In the genomic region with DNA sequence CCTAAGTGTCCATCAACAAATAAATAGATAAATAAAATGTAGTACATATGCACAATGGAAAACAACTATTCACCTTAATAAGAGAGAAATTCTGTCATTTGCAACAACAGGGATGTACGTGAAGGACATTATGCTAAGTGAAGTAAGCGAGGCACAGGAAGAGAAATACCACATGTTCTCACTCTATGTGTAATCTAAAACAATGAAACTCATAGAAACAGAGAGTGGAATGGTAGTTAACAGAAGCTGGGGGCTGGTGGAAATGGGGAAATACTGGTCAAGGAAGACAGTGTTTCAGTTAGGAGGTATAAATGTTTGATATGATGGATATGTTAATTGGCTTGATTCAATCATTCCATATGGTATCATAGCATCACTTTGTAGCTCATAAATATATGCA, we compare ENCODE assay signal across 18 cellular contexts. TPM values are rescaled to one million over a fixed set of nuclear protein-coding genes. Genes with fewer than 3 reads are reported as not detected.
A peak's percentile ranks its signal among the peaks of the same experiment; 100 is the strongest.
DNase-seq lines count a peak whose midpoint lies in the region; ATAC-seq, FAIRE-seq and TF ChIP-seq lines count a peak whose summit lies in the region.
"Had no signal": no experiment of that assay in that cellular context is flagged by ENCODE, and none has a peak within 500 bp of the region (broad histone marks: within the 10 kb centered on the region; RNA-seq: fewer than 3 reads in every experiment).

No MANE protein-coding gene starts in this region.

- no peak for FAIRE-seq in D721Med (lab: Jason Lieb, UNC)

- CTCF ChIA-PET in activated naive CD4-positive, alpha-beta T cell treated with anti-CD3 and anti-CD28 coated beads, Interleukin-2, amount 10 ng/mL, durations not matched to agents 7 days and 5 days (lab: Charles Lee) = interaction anchor here (2.6 to 4.7 kb wide), 2 partner anchors 15 to 44 kb away, joined by 7 to 24 read pairs; a partner anchor contains a TSS
- CTCF ChIA-PET in WTC11 (lab: Charles Lee) = interaction anchor here (2.1 kb wide), 1 partner anchor 44 kb away, joined by 7 read pairs; a partner anchor contains a TSS
- CTCF ChIA-PET in naive thymus-derived CD4-positive, alpha-beta T cell (lab: Charles Lee) = no interaction called here

- POLR2A ChIA-PET in WTC11 (lab: Charles Lee) = no interaction called here
- POLR2A ChIA-PET in naive thymus-derived CD4-positive, alpha-beta T cell (lab: Charles Lee) = interaction anchor here (0.6 to 1.2 kb wide), 3 partner anchors 21 to 519 kb away, joined by 3 to 7 read pairs (median 3); a partner anchor contains a TSS

- H3K9me3 Mint-ChIP-seq in activated naive CD4-positive, alpha-beta T cell treated with anti-CD3 and anti-CD28 coated beads, Interleukin-2, amount 10 ng/mL, durations not matched to agents 7 days and 5 days = no peaks in the 10 kb centered on the region
- H3K9me3 Mint-ChIP-seq in WTC11 = no peaks in the 10 kb centered on the region
- H3K9me3 Mint-ChIP-seq in naive thymus-derived CD4-positive, alpha-beta T cell = peaks cover 0 to 2% (median 0%) of the 10 kb centered on the region in 11 donors
- H3K9me3 Mint-ChIP-seq: activated naive CD4-positive, alpha-beta T cell treated with anti-CD3 and anti-CD28 coated beads, Interleukin-2, amount 50 U/mL, for 24 hours; naive B cell had no signal

- no peaks in the 10 kb centered on the region for H3K36me3 ChIP-seq in HUES6 (ENCODE audit: control insufficient read depth, insufficient read depth, low read length)
- no peaks in the 10 kb centered on the region for H3K36me3 ChIP-seq in naive thymus-derived CD4-positive, alpha-beta T cell (ENCODE audit: control insufficient read depth in 2 of 3, insufficient read depth in 3 of 3, low read length in 3 of 3)
- no peaks in the 10 kb centered on the region for H3K36me3 ChIP-seq in lower lobe of right lung
- H3K36me3 ChIP-seq: gastrocnemius medialis had no signal

- H3K36me3 Mint-ChIP-seq in activated naive CD4-positive, alpha-beta T cell treated with anti-CD3 and anti-CD28 coated beads, Interleukin-2, amount 10 ng/mL, durations not matched to agents 7 days and 5 days = peaks cover 1% of the 10 kb centered on the region
- H3K36me3 Mint-ChIP-seq in WTC11 = no peaks in the 10 kb centered on the region
- no peaks in the 10 kb centered on the region for H3K36me3 Mint-ChIP-seq in naive thymus-derived CD4-positive, alpha-beta T cell
- H3K36me3 Mint-ChIP-seq: activated naive CD4-positive, alpha-beta T cell treated with anti-CD3 and anti-CD28 coated beads, Interleukin-2, amount 50 U/mL, for 24 hours; naive B cell had no signal

- intact Hi-C loops in naive thymus-derived CD4-positive, alpha-beta T cell (cut with micrococcal nuclease) = loop anchor here (1.0 to 10.0 kb wide), 3 partner anchors 8 to 96 kb away; no protein-coding TSS in a partner anchor
- intact Hi-C loops in lower lobe of right lung (cut with DNase I) = no loop called here

- H3K4me3 Mint-ChIP-seq in activated naive CD4-positive, alpha-beta T cell treated with anti-CD3 and anti-CD28 coated beads, Interleukin-2, amount 10 ng/mL, durations not matched to agents 7 days and 5 days = no peak overlapping the region
- H3K4me3 Mint-ChIP-seq in WTC11 = no peak overlapping the region
- peak overlapping the region in 5 of 10 donors; percentile 5 to 58 (median 26) for H3K4me3 Mint-ChIP-seq in naive thymus-derived CD4-positive, alpha-beta T cell

- peaks cover 35% of the 10 kb centered on the region for H3K4me1 Mint-ChIP-seq in activated naive CD4-positive, alpha-beta T cell treated with anti-CD3 and anti-CD28 coated beads, Interleukin-2, amount 10 ng/mL, durations not matched to agents 7 days and 5 days
- peaks cover 49% of the 10 kb centered on the region for H3K4me1 Mint-ChIP-seq in WTC11
- H3K4me1 Mint-ChIP-seq in naive thymus-derived CD4-positive, alpha-beta T cell = peaks cover 10 to 33% (median 26%) of the 10 kb centered on the region in 7 donors

- H3K27me3 ChIP-seq in HUES6 (ENCODE audit: control insufficient read depth, insufficient read depth, low read length) = no peaks in the 10 kb centered on the region
- H3K27me3 ChIP-seq in naive thymus-derived CD4-positive, alpha-beta T cell (ENCODE audit: control insufficient read depth in 2 of 2, insufficient read depth in 2 of 2, low read length in 2 of 2) = no peaks in the 10 kb centered on the region
- H3K27me3 ChIP-seq in lower lobe of right lung (ENCODE audit: low read depth) = no peaks in the 10 kb centered on the region
- H3K27me3 ChIP-seq: gastrocnemius medialis had no signal

- TF ChIP-seq CTCF in WTC11 (IDR thresholded peaks at IDR 0.05) (no peak), D721Med (IDR thresholded peaks at IDR 0.05; ENCODE audit: insufficient read depth, missing control alignments) (no peak), lower lobe of right lung (IDR thresholded peaks at IDR 0.05) (no peak)

- H3K4me3 ChIP-seq in HUES6 (ENCODE audit: low read depth, low read length) = no peak overlapping the region
- no peak overlapping the region for H3K4me3 ChIP-seq in naive thymus-derived CD4-positive, alpha-beta T cell (ENCODE audit: low read length)
- no peak overlapping the region for H3K4me3 ChIP-seq in lower lobe of right lung
- H3K4me3 ChIP-seq: gastrocnemius medialis had no signal

- no peak overlapping the region for H3K9ac ChIP-seq in HUES6 (ENCODE audit: low read length)

- no peak for ATAC-seq in WTC11
- no peak for ATAC-seq in naive thymus-derived CD4-positive, alpha-beta T cell
- ATAC-seq in lower lobe of right lung = no peak
- ATAC-seq: gastrocnemius medialis had no signal

- H3K27ac ChIP-seq in HUES6 (ENCODE audit: low read depth, low read length) (0 out of 2 replicates have a peak overlapping the region, but pooled peaks have one; percentile 52), lower lobe of right lung (no peak overlapping the region)
- no peak overlapping the region for H3K27ac ChIP-seq in naive thymus-derived CD4-positive, alpha-beta T cell (ENCODE audit: low read depth, low read length)
- H3K27ac ChIP-seq: gastrocnemius medialis had no signal

- H3K4me1 ChIP-seq in HUES6 (ENCODE audit: control insufficient read depth, insufficient read depth, low read length) = peaks cover 32% of the 10 kb centered on the region
- peaks cover 13 to 17% of the 10 kb centered on the region in 2 donors for H3K4me1 ChIP-seq in naive thymus-derived CD4-positive, alpha-beta T cell (ENCODE audit: control insufficient read depth in 2 of 2, insufficient read depth in 2 of 2, low read length in 2 of 2)
- peaks cover 15% of the 10 kb centered on the region for H3K4me1 ChIP-seq in lower lobe of right lung

- H3K9me3 ChIP-seq in HUES6 (ENCODE audit: control insufficient read depth, insufficient read depth, low read depth, low read length) = no peaks in the 10 kb centered on the region
- no peaks in the 10 kb centered on the region for H3K9me3 ChIP-seq in naive thymus-derived CD4-positive, alpha-beta T cell (ENCODE audit: control insufficient read depth in 2 of 3, low read length in 3 of 3)
- H3K9me3 ChIP-seq in lower lobe of right lung = no peaks in the 10 kb centered on the region
- H3K9me3 ChIP-seq: gastrocnemius medialis had no signal

- no peak for DNase-seq in activated naive CD4-positive, alpha-beta T cell treated with anti-CD3 and anti-CD28 coated beads, Interleukin-2, amount 10 ng/mL, durations not matched to agents 7 days and 5 days
- DNase-seq in activated naive CD4-positive, alpha-beta T cell treated with anti-CD3 and anti-CD28 coated beads, Interleukin-2, amount 50 U/mL, for 16 hours = no peak
- DNase-seq in WTC11 (ENCODE audit: low spot score) (no peak), D721Med (ENCODE audit: insufficient read length, low spot score) (no peak), NCI-H345 treated with DMSO at 0.1 percent for 48 hours (lab: John Stamatoyannopoulos, UW; ENCODE audit: unreplicated experiment) (no peak), lower lobe of right lung (no peak)
- no peak for DNase-seq in naive thymus-derived CD4-positive, alpha-beta T cell
- DNase-seq: activated T-cell treated with anti-CD3 and anti-CD28 coated beads, Interleukin-2, amount 50 U/mL, for 1 hour; C1 segment of cervical spinal cord; DMS153; gastrocnemius medialis; GF-D8; mesenchymal stem cell; naive B cell; NCI-H1105 treated with DMSO at 0.1 percent for 48 hours; stimulated activated CD4-positive, alpha-beta T cell treated with anti-CD3 and anti-CD28 coated beads, Interleukin-4, amount 100 ng/mL, for 4 hours had no signal

- H3K27me3 Mint-ChIP-seq in activated naive CD4-positive, alpha-beta T cell treated with anti-CD3 and anti-CD28 coated beads, Interleukin-2, amount 10 ng/mL, durations not matched to agents 7 days and 5 days = peaks cover 4% of the 10 kb centered on the region
- no peaks in the 10 kb centered on the region for H3K27me3 Mint-ChIP-seq in WTC11 (ENCODE audit: low read depth)
- peaks cover 0 to 4% (median 0%) of the 10 kb centered on the region in 5 donors for H3K27me3 Mint-ChIP-seq in naive thymus-derived CD4-positive, alpha-beta T cell
- H3K27me3 Mint-ChIP-seq: activated naive CD4-positive, alpha-beta T cell treated with anti-CD3 and anti-CD28 coated beads, Interleukin-2, amount 50 U/mL, for 24 hours; naive B cell had no signal

- H3K27ac Mint-ChIP-seq in activated naive CD4-positive, alpha-beta T cell treated with anti-CD3 and anti-CD28 coated beads, Interleukin-2, amount 10 ng/mL, durations not matched to agents 7 days and 5 days = peak overlapping the region; percentile 89
- H3K27ac Mint-ChIP-seq in WTC11 = peak overlapping the region; percentile 61
- H3K27ac Mint-ChIP-seq in naive thymus-derived CD4-positive, alpha-beta T cell = peak overlapping the region in 5 of 9 donors; percentile 20 to 95 (median 79)

RNA-seq across cellular contexts. Expression of a gene that starts 43.1 kb away (rescaled TPM):
- total RNA-seq in WTC11 (2021) (20.9 to 25.4 TPM (median 21.9 TPM) in 3 replicates), lower lobe of right lung (44.8 TPM)
- 10 to 100 TPM in 3 of 5 experiments, 1 to 10 TPM in 2; 5.5 to 97.4 (median 11.6) TPM for total RNA-seq in naive thymus-derived CD4-positive, alpha-beta T cell
- polyA plus RNA-seq in naive thymus-derived CD4-positive, alpha-beta T cell = 10 to 100 TPM; 18.9 to 22.7 TPM
